10 cellular contexts compared by ENCODE assay signal in genomic region chr1:68780919-68781318, GRCh38.
"Had no signal": no experiment of that assay in that cellular context is flagged by ENCODE, and none has a peak within 500 bp of the region (broad histone marks: within the 10 kb centered on the region; RNA-seq: fewer than 3 reads in every experiment).

No MANE protein-coding gene starts in this region.

- H3K27ac ChIP-seq: GM23248, HL-60 had no signal

- H2AFZ ChIP-seq: GM23248 had no signal

- H3K27me3 Mint-ChIP-seq: IgD-negative memory B cell had no signal

- H3K9me3 ChIP-seq: HAP-1 had no signal

- ATAC-seq: HCT116, HepG2 had no signal

- H3K4me3 Mint-ChIP-seq: HFFc6, IgD-negative memory B cell had no signal

- H3K4me1 Mint-ChIP-seq: IgD-negative memory B cell had no signal

- DNase-seq: GM23248, GOT3, H7, HFFc6, KBM-7 had no signal

- H3K4me1 ChIP-seq: HAP-1 had no signal

- H3K4me3 ChIP-seq: GM23248, HAP-1 had no signal

- H3K27ac Mint-ChIP-seq: HFFc6, IgD-negative memory B cell had no signal

- H3K36me3 ChIP-seq: HAP-1 had no signal

- H3K9ac ChIP-seq: GM23248 had no signal
